ENCODE assay signal across 1 cellular context in the genomic region with DNA sequence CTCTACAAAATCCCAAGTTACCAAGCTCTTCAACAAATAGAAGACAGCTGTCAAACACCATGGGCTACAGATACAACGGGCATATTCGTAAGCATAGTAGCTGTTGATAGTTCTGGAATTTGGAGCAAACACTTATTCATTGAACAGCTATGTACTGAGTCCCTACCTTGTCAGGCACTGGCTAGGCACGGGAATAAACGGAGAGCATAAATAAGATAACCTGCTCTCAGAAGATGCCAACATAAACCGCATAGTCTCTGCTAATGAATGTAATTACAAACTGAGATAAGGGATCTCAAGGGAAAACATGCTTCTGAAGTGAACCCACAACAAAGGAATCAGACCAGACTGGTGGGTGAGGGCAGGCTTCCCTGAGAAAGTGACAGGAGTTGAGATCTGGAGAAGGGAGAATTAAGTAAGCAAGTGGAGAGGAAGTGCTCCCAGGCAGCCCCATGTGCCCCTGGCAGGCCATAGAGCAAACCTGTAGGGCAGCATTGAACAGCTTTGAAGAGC.
TF ChIP-seq lines count a peak whose summit lies in the region.

No MANE protein-coding gene starts in this region.

TF ChIP-seq in H1, 55 proteins besides CTCF, POLR2A, EP300 and RAD21 (continued from another document):
- TF ChIP-seq NANOG (IDR thresholded peaks at IDR 0.05; ENCODE audit: insufficient read depth, low read depth, low read length, poor library complexity, severe bottlenecking): no peak
- TF ChIP-seq JUN (IDR thresholded peaks at IDR 0.05; ENCODE audit: low read depth, low read length): no peak
- TF ChIP-seq CREB1 (IDR thresholded peaks at IDR 0.05): no peak
